21 cellular contexts compared by ENCODE assay signal in genomic region chr14:96272777-96273471, GRCh38. TPM values are rescaled to one million over a fixed set of nuclear protein-coding genes. Genes with fewer than 3 reads are reported as not detected.
DNase-seq lines count a peak whose midpoint lies in the region; ATAC-seq, FAIRE-seq and TF ChIP-seq lines count a peak whose summit lies in the region.
"Had no signal": no experiment of that assay in that cellular context is flagged by ENCODE, and none has a peak within 500 bp of the region (broad histone marks: within the 10 kb centered on the region; RNA-seq: fewer than 3 reads in every experiment).

No MANE protein-coding gene starts in this region.

- no peak for FAIRE-seq in pancreas (lab: Jason Lieb, UNC)
- FAIRE-seq: H1 had no signal

- H3K9me3 ChIP-seq in GM23248 (ENCODE audit: low read depth) = no peaks in the 10 kb centered on the region
- peaks cover 0 to 19% (median 9%) of the 10 kb centered on the region in 4 donors for H3K9me3 ChIP-seq in esophagus muscularis mucosa
- peaks cover 0 to 4% (median 0%) of the 10 kb centered on the region in 4 donors for H3K9me3 ChIP-seq in pancreas
- no peaks in the 10 kb centered on the region for H3K9me3 ChIP-seq in MM.1S (replicated peaks; ENCODE audit: insufficient read depth, low read length)
- H3K9me3 ChIP-seq: thyroid gland had no signal

- TF ChIP-seq CTCF in esophagus muscularis mucosa (IDR thresholded peaks at IDR 0.05) (no peak), pancreas (IDR thresholded peaks at IDR 0.05) (no peak), MM.1S (IDR thresholded peaks at IDR 0.05; ENCODE audit: low read length) (no peak)

- ATAC-seq in pancreas = peak in 3 of 4 donors; percentile 16 to 26 (median 17)
- ATAC-seq in stimulated activated effector memory CD8-positive, alpha-beta T cell treated with anti-CD3 and anti-CD28 coated beads, Interleukin-12 subunit alpha, Interleukin-12 subunit beta, amount 100 ng/mL, for 72 hours = no peak

- no peaks in the 10 kb centered on the region for H4K20me1 ChIP-seq in GM23248 (ENCODE audit: insufficient read depth)
- no peaks in the 10 kb centered on the region for H4K20me1 ChIP-seq in MM.1S (ENCODE audit: insufficient read depth, low read length)

- H3K4me2 ChIP-seq in GM23248 (ENCODE audit: unreplicated experiment) (no peak overlapping the region), MM.1S (ENCODE audit: low read depth, low read length) (no peak overlapping the region)

- H2AFZ ChIP-seq in GM23248 (no peak overlapping the region), MM.1S (ENCODE audit: low read length) (no peak overlapping the region)

- DNase-seq in GM23248 (peak; percentile 45), M059J (ENCODE audit: low read depth) (peak; percentile 54), esophagus muscularis mucosa (ENCODE audit: extremely low spot score) (peak; percentile 87), pancreas (peak in 1 of 6 donors; percentile 47), MM.1S (no peak), dedifferentiated amniotic fluid mesenchymal stem cell (ENCODE audit: extremely low spot score) (no peak)
- DNase-seq in stimulated activated effector memory CD8-positive, alpha-beta T cell treated with anti-CD3 and anti-CD28 coated beads, Interleukin-12 subunit alpha, Interleukin-12 subunit beta, amount 100 ng/mL, for 72 hours (ENCODE audit: low spot score in 2 of 2) = no peak
- DNase-seq: activated CD8-positive, alpha-beta memory T cell treated with anti-CD3 and anti-CD28 coated beads, Interleukin-2, amount 50 U/mL, for 4 hours; cerebellar nuclear complex; DMS79 treated with DMSO at 0.1 percent for 48 hours; NCI-H2081; NCI-H510A treated with DMSO at 0.1 percent for 48 hours; retina; RPMI8226; stimulated activated CD4-positive, alpha-beta T cell treated with anti-CD3 and anti-CD28 coated beads, Interleukin-4, amount 100 ng/mL, for 4 hours; T-helper 2 cell; thyroid gland had no signal

- H3K36me3 ChIP-seq in GM23248 (ENCODE audit: low read depth) = 0 out of 2 replicates have a peak, but pooled peaks cover 3% of the 10 kb centered on the region
- H3K36me3 ChIP-seq in esophagus muscularis mucosa = no peaks in the 10 kb centered on the region
- no peaks in the 10 kb centered on the region for H3K36me3 ChIP-seq in pancreas
- no peaks in the 10 kb centered on the region for H3K36me3 ChIP-seq in MM.1S (replicated peaks; ENCODE audit: insufficient read depth, low read length)
- H3K36me3 ChIP-seq: thyroid gland had no signal

- intact Hi-C loops in esophagus muscularis mucosa (cut with DNase I) (no loop called here), pancreas (cut with DNase I) (loop anchor here (5.0 to 10.0 kb wide), 2 partner anchors 171 to 178 kb away; no protein-coding TSS in a partner anchor)

- H3K27ac ChIP-seq in GM23248 (no peak overlapping the region), esophagus muscularis mucosa (replicated peaks in 1 of 4) (no peak overlapping the region), pancreas (peak overlapping the region in 1 of 4 donors; percentile 51), MM.1S (ENCODE audit: low read length) (no peak overlapping the region)
- H3K27ac ChIP-seq: thyroid gland had no signal

- no peaks in the 10 kb centered on the region for H3K79me2 ChIP-seq in GM23248 (ENCODE audit: insufficient read depth)
- no peaks in the 10 kb centered on the region for H3K79me2 ChIP-seq in MM.1S (ENCODE audit: low read length)

- H3K36me3 Mint-ChIP-seq in stimulated activated effector memory CD8-positive, alpha-beta T cell treated with anti-CD3 and anti-CD28 coated beads, Interleukin-12 subunit alpha, Interleukin-12 subunit beta, amount 100 ng/mL, for 72 hours = no peaks in the 10 kb centered on the region
- H3K36me3 Mint-ChIP-seq: activated naive CD8-positive, alpha-beta T cell had no signal

- H3K9me2 ChIP-seq in GM23248 (ENCODE audit: insufficient read depth) (no peaks in the 10 kb centered on the region), MM.1S (replicated peaks; ENCODE audit: insufficient read depth, low read length) (no peaks in the 10 kb centered on the region)

- no peaks in the 10 kb centered on the region for H3K4me1 Mint-ChIP-seq in stimulated activated effector memory CD8-positive, alpha-beta T cell treated with anti-CD3 and anti-CD28 coated beads, Interleukin-12 subunit alpha, Interleukin-12 subunit beta, amount 100 ng/mL, for 72 hours

- WGBS in GM23248 (ENCODE audit: low coverage in 1 of 2, low lambda C conversion rate in 2 of 2, missing lambda C conversion rate in 2 of 2), 2 experiments = 42 to 52% methylated on average over 3 of the region's 3 CpGs
- 39% methylated on average over 3 of the region's 3 CpGs for WGBS in esophagus muscularis mucosa
- 19 to 23% methylated on average over 3 of the region's 3 CpGs for WGBS in pancreas, 2 donors

- H3K9ac ChIP-seq in GM23248 = no peak overlapping the region
- H3K9ac ChIP-seq in MM.1S (ENCODE audit: low read length) = no peak overlapping the region

- in situ Hi-C loops in GM23248 (cut with MboI) = loop anchor here (5.0 to 10.0 kb wide), 2 partner anchors 171 to 278 kb away; no protein-coding TSS in a partner anchor

- no peak for TF ChIP-seq POLR2A in esophagus muscularis mucosa (IDR thresholded peaks at IDR 0.05; ENCODE audit: low read depth)

- no peak for TF ChIP-seq EP300 in esophagus muscularis mucosa (IDR thresholded peaks at IDR 0.05)

- H3K4me3 ChIP-seq in GM23248 = no peak overlapping the region
- H3K4me3 ChIP-seq in esophagus muscularis mucosa = no peak overlapping the region
- H3K4me3 ChIP-seq in pancreas = no peak overlapping the region
- H3K4me3 ChIP-seq in MM.1S (ENCODE audit: low read length) = no peak overlapping the region
- H3K4me3 ChIP-seq: thyroid gland had no signal

- H3K27me3 ChIP-seq in GM23248 (replicated peaks; ENCODE audit: insufficient read depth) = no peaks in the 10 kb centered on the region
- H3K27me3 ChIP-seq in esophagus muscularis mucosa = no peaks in the 10 kb centered on the region
- H3K27me3 ChIP-seq in pancreas = no peaks in the 10 kb centered on the region
- H3K27me3 ChIP-seq in MM.1S (replicated peaks; ENCODE audit: insufficient read depth, low read length) = no peaks in the 10 kb centered on the region
- H3K27me3 ChIP-seq: thyroid gland had no signal

- H3K4me3 Mint-ChIP-seq in stimulated activated effector memory CD8-positive, alpha-beta T cell treated with anti-CD3 and anti-CD28 coated beads, Interleukin-12 subunit alpha, Interleukin-12 subunit beta, amount 100 ng/mL, for 72 hours = no peak overlapping the region
- H3K4me3 Mint-ChIP-seq: activated naive CD8-positive, alpha-beta T cell; stimulated activated naive CD8-positive, alpha-beta T cell treated with anti-CD3 and anti-CD28 coated beads, Interleukin-15, Interleukin-2, amounts not matched to agents 100 ng/mL and 50 ng/mL, for 24 hours had no signal

- H3K4me1 ChIP-seq in GM23248 (ENCODE audit: insufficient read depth) (peaks cover 44% of the 10 kb centered on the region), esophagus muscularis mucosa (peaks cover 0 to 35% (median 30%) of the 10 kb centered on the region in 4 donors), pancreas (peaks cover 7 to 32% (median 24%) of the 10 kb centered on the region in 3 donors), MM.1S (ENCODE audit: low read length) (no peaks in the 10 kb centered on the region)

- no peak overlapping the region for H3K27ac Mint-ChIP-seq in stimulated activated effector memory CD8-positive, alpha-beta T cell treated with anti-CD3 and anti-CD28 coated beads, Interleukin-12 subunit alpha, Interleukin-12 subunit beta, amount 100 ng/mL, for 72 hours
- H3K27ac Mint-ChIP-seq: activated naive CD8-positive, alpha-beta T cell; activated T-helper 2 cell treated with anti-CD3 and anti-CD28 coated beads, Interferon-gamma antibody, Interleukin-2, Interleukin-4, amounts not matched to agents 10 μg/mL and 5 μg/mL and 100 μg/mL, durations not matched to agents 14 hours and 24 hours and 36 hours; stimulated activated naive CD8-positive, alpha-beta T cell treated with anti-CD3 and anti-CD28 coated beads, Interleukin-15, Interleukin-2, amounts not matched to agents 100 ng/mL and 50 ng/mL, for 24 hours had no signal

- H3F3A ChIP-seq in GM23248 (ENCODE audit: insufficient read depth) (peaks cover 35% of the 10 kb centered on the region), MM.1S (ENCODE audit: insufficient read depth, low read length) (no peaks in the 10 kb centered on the region)

- H3K9me3 Mint-ChIP-seq in stimulated activated effector memory CD8-positive, alpha-beta T cell treated with anti-CD3 and anti-CD28 coated beads, Interleukin-12 subunit alpha, Interleukin-12 subunit beta, amount 100 ng/mL, for 72 hours = peaks cover 3% of the 10 kb centered on the region

RNA-seq across cellular contexts. Expression of gene BDKRB1, which starts 16.9 kb away (rescaled TPM):
- total RNA-seq in GM23248 (2014; rRNA removed; shearing (Covaris generic)) = 3.9 and 5.5 TPM in 2 replicates
- polyA plus RNA-seq in GM23248 (2016; fragmentation: Nextera tagmentation; extraction: Ambion mirVana) = 12.9 and 15.1 TPM in 2 replicates
- 0.10 and 1.7 TPM in 2 replicates for total RNA-seq in M059J (2014; rRNA removed; shearing (Covaris generic))
- 1 to 10 TPM in 2 of 4 donors, under 1 TPM in 2; 0.39 to 7.0 (median 1.4) TPM for total RNA-seq in esophagus muscularis mucosa
- total RNA-seq in pancreas = under 1 TPM; 0.12 to 0.92 (median 0.50) TPM
- 1 to 10 TPM; 3.0 to 4.5 TPM for polyA plus RNA-seq in pancreas
- total RNA-seq: activated T-helper 2 cell treated with anti-CD3 and anti-CD28 coated beads, Interferon-gamma antibody, Interleukin-2, Interleukin-4, amounts not matched to agents 10 μg/mL and 5 μg/mL and 100 μg/mL, durations not matched to agents 14 hours and 24 hours and 36 hours; H1 had no signal

Comparison
In these comparisons a context has a peak if more than half of its experiments do, and no peak if none do; other contexts are left out.
1. DNase-seq: peak in GM23248 (single experiment), M059J (single experiment) and esophagus muscularis mucosa (single experiment); none in MM.1S (single experiment), stimulated activated effector memory CD8-positive, alpha-beta T cell treated with anti-CD3 and anti-CD28 coated beads, Interleukin-12 subunit alpha, Interleukin-12 subunit beta, amount 100 ng/mL, for 72 hours (0 of 2) and dedifferentiated amniotic fluid mesenchymal stem cell (single experiment).